ENCODE assay signal across 8 cellular contexts in genomic region chr17:77324227-77324626, GRCh38.
DNase-seq lines count a peak whose midpoint lies in the region; ATAC-seq and TF ChIP-seq lines count a peak whose summit lies in the region.

No MANE protein-coding gene starts in this region.

- H3K27ac ChIP-seq in left ventricle myocardium inferior (replicated peaks) (peak overlapping the region; percentile 91), mammary epithelial cell (ENCODE audit: insufficient read depth, low read depth, low read length) (peak overlapping the region; percentile 80), mucosa of rectum (ENCODE audit: low read depth in 2 of 2, low read length in 2 of 2) (peak overlapping the region; percentile 69 to 83), urinary bladder (ENCODE audit: low read depth) (peak overlapping the region; percentile 88)

- H3K9me3 ChIP-seq in left ventricle myocardium inferior (replicated peaks) (no peaks in the 10 kb centered on the region), mammary epithelial cell (replicated peaks; ENCODE audit: insufficient read depth, low read length) (no peaks in the 10 kb centered on the region), mucosa of rectum (ENCODE audit: control insufficient read depth in 2 of 2, low read length in 2 of 2) (no peaks in the 10 kb centered on the region)

- H3K4me1 ChIP-seq in left ventricle myocardium inferior, result peaks cover 64% of the 10 kb centered on the region
- H3K4me1 ChIP-seq in mammary epithelial cell (ENCODE audit: insufficient read depth, low read length), result peaks cover 65% of the 10 kb centered on the region
- peaks cover 67% of the 10 kb centered on the region in 2 donors for H3K4me1 ChIP-seq in mucosa of rectum (ENCODE audit: control insufficient read depth in 2 of 2, insufficient read depth in 2 of 2, low read length in 2 of 2)
- no peaks in the 10 kb centered on the region for H3K4me1 ChIP-seq in urinary bladder (ENCODE audit: insufficient read depth)

- CTCF ChIA-PET in mammary epithelial cell (lab: Charles Lee; ENCODE audit: low non-redundant PET), result no interaction called here

- dilution Hi-C loops in mammary epithelial cell (cut with HindIII; ENCODE audit: low sequenced_read_pairs), result loop anchor here (10.0 kb wide), 1 partner anchor 131 kb away; no protein-coding TSS in a partner anchor

- peak overlapping the region; percentile 89 for H3K4me2 ChIP-seq in mammary epithelial cell (ENCODE audit: insufficient read depth, low read depth, low read length)

- no TSS peak for BruUV-seq in mammary epithelial cell (replicated peaks; lab: Mats Ljungman, UMichigan)

- WGBS in mammary epithelial cell (ENCODE audit: low coverage, missing lambda C conversion rate), result 94% methylated on average over 5 of the region's 8 CpGs
- 87% methylated on average over 8 of the region's 8 CpGs for WGBS in urinary bladder

- H2AFZ ChIP-seq in mammary epithelial cell (ENCODE audit: low read depth, low read length), result no peak overlapping the region

- H3K27me3 ChIP-seq in left ventricle myocardium inferior (ENCODE audit: low read depth), result no peaks in the 10 kb centered on the region
- no peaks in the 10 kb centered on the region for H3K27me3 ChIP-seq in mammary epithelial cell (ENCODE audit: insufficient read depth, low read length)
- no peaks in the 10 kb centered on the region for H3K27me3 ChIP-seq in mucosa of rectum (ENCODE audit: control insufficient read depth in 2 of 2, insufficient read depth in 2 of 2, low read length in 2 of 2)

- no peak for TF ChIP-seq CTCF in left ventricle myocardium inferior (IDR thresholded peaks at IDR 0.05; ENCODE audit: borderline replicate concordance)
- TF ChIP-seq CTCF in mammary epithelial cell (conservative IDR thresholded peaks at IDR 0.05 in 1 of 2, IDR thresholded peaks at IDR 0.05 in 1 of 2; ENCODE audit: extremely low read depth in 1 of 2, insufficient read depth in 1 of 2, low read depth in 1 of 2, low read length in 2 of 2), result no peak

- H3K36me3 ChIP-seq in left ventricle myocardium inferior (no peaks in the 10 kb centered on the region), mammary epithelial cell (ENCODE audit: insufficient read depth, low read length) (peaks cover 10% of the 10 kb centered on the region), mucosa of rectum (ENCODE audit: control insufficient read depth in 2 of 2, insufficient read depth in 2 of 2, low read length in 2 of 2) (peaks cover 0 to 3% of the 10 kb centered on the region in 2 donors), urinary bladder (ENCODE audit: insufficient read depth) (no peaks in the 10 kb centered on the region)

- intact Hi-C loops in left ventricle myocardium inferior (cut with micrococcal nuclease), result no loop called here
- intact Hi-C loops in left cardiac atrium (cut with DNase I), result no loop called here
- intact Hi-C loops in mammary epithelial cell (cut with micrococcal nuclease), result no loop called here

- no peak for ATAC-seq in left cardiac atrium

- peak overlapping the region; percentile 66 for H3K4me3 ChIP-seq in left ventricle myocardium inferior
- no peak overlapping the region for H3K4me3 ChIP-seq in mammary epithelial cell (replicated peaks in 1 of 3; ENCODE audit: insufficient read depth in 1 of 3, low read depth in 2 of 3, low read length in 3 of 3)
- H3K4me3 ChIP-seq in mucosa of rectum (ENCODE audit: low read length in 2 of 2), result no peak overlapping the region
- H3K4me3 ChIP-seq in urinary bladder (ENCODE audit: low read depth, low read length), result no peak overlapping the region

- H3K9ac ChIP-seq in mammary epithelial cell (ENCODE audit: insufficient read depth, low read length), result peak overlapping the region; percentile 58
- H3K9ac ChIP-seq in mucosa of rectum (ENCODE audit: low read depth in 1 of 2, low read length in 2 of 2), result no peak overlapping the region

- H4K20me1 ChIP-seq in mammary epithelial cell (ENCODE audit: insufficient read depth, low read length), result peaks cover 15% of the 10 kb centered on the region

- peaks cover 97% of the 10 kb centered on the region for H3K79me2 ChIP-seq in mammary epithelial cell (ENCODE audit: insufficient read depth, low read length)

- DNase-seq in left ventricle myocardium inferior, result no peak
- DNase-seq in left cardiac atrium, result no peak
- no peak for DNase-seq in mammary epithelial cell
- no peak for DNase-seq in NCI-H2029 treated with DMSO at 0.1 percent for 48 hours (lab: John Stamatoyannopoulos, UW)
- DNase-seq in iPS-NIHi11 (ENCODE audit: low spot score), result no peak
- no peak for DNase-seq in iPS-NIHi7 (ENCODE audit: extremely low spot score)

- in situ Hi-C loops in mammary epithelial cell (cut with MboI; ENCODE audit: low sequenced_read_pairs in 2 of 2), result loop anchor here (5.0 to 10.0 kb wide), 3 partner anchors 37 to 171 kb away; no protein-coding TSS in a partner anchor
